12 cellular contexts compared by ENCODE assay signal in the genomic region with DNA sequence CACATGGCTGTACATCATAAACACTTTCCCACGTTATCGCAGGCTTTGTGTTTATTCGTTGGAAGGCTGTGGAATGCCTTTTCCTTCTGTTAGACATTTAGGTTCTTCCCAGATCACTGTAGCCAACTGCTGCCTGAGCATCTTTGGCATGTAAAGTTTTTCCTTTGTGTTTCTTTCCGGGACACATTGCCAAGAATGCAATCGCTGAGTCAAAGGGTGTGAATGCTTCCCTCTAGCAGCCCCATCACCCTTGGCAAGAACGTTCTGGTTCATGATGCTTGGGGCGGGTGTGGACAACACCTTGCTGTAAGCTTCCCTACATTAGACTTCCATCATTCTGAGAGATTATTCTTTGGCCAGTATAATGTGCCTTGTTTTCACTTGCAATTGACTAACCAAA.
DNase-seq lines count a peak whose midpoint lies in the region; ATAC-seq, FAIRE-seq and TF ChIP-seq lines count a peak whose summit lies in the region.
"Had no signal": no experiment of that assay in that cellular context is flagged by ENCODE, and none has a peak within 500 bp of the region (broad histone marks: within the 10 kb centered on the region; RNA-seq: fewer than 3 reads in every experiment).

No MANE protein-coding gene starts in this region.

- BruUV-seq in A673 (replicated peaks; lab: Mats Ljungman, UMichigan): no TSS peak

- DNase-seq in A673 (ENCODE audit: low spot score) (peak; percentile 6), HPDE6-E6E7 (ENCODE audit: extremely low spot score) (peak; percentile 88), body of pancreas (peak in 3 of 4 donors; percentile 20 to 47 (median 31)), kidney glomerular epithelial cell (lab: John Stamatoyannopoulos, UW) (peak; percentile 35), NCI-H2107 (lab: John Stamatoyannopoulos, UW) (no peak), frontal cortex (ENCODE audit: low spot score in 2 of 2) (no peak), UCSD-AML1 (lab: John Stamatoyannopoulos, UW; ENCODE audit: unreplicated experiment) (no peak)
- no peak for DNase-seq in activated CD4-positive, alpha-beta T cell treated with anti-CD3 and anti-CD28 coated beads, Interleukin-2, amount 50 U/mL, for 1 hour
- DNase-seq: Kasumi-1, uterus had no signal

- H3K4me1 ChIP-seq in A673 (ENCODE audit: insufficient read depth, low read length, poor library complexity, severe bottlenecking) (no peaks in the 10 kb centered on the region), body of pancreas (no peaks in the 10 kb centered on the region)
- H3K4me1 ChIP-seq: uterus had no signal

- H3K9me3 ChIP-seq in A673 (ENCODE audit: low read depth, low read length, poor library complexity, severe bottlenecking) (no peaks in the 10 kb centered on the region), body of pancreas (no peaks in the 10 kb centered on the region)
- H3K9me3 ChIP-seq: uterus had no signal

- CTCF ChIA-PET in A673 (lab: Charles Lee): no interaction called here

- H3K36me3 ChIP-seq in A673 (ENCODE audit: insufficient read depth, low read length, poor library complexity, severe bottlenecking): no peaks in the 10 kb centered on the region
- no peaks in the 10 kb centered on the region for H3K36me3 ChIP-seq in body of pancreas (replicated peaks in 1 of 2; ENCODE audit: insufficient read depth in 1 of 2, low read depth in 2 of 2)
- H3K36me3 ChIP-seq: uterus had no signal

- H3K27ac ChIP-seq in A673 (ENCODE audit: low read depth, low read length, poor library complexity, severe bottlenecking) (no peak overlapping the region), body of pancreas (no peak overlapping the region)
- H3K27ac ChIP-seq: C4-2B, uterus had no signal

- H3K27me3 ChIP-seq in A673 (replicated peaks; ENCODE audit: insufficient read depth, low read depth, low read length, poor library complexity): no peaks in the 10 kb centered on the region
- H3K27me3 ChIP-seq in body of pancreas: no peaks in the 10 kb centered on the region
- H3K27me3 ChIP-seq: uterus had no signal

- intact Hi-C loops in A673 (cut with micrococcal nuclease; ENCODE audit: unreplicated experiment): no loop called here
- intact Hi-C loops in body of pancreas (cut with DNase I): no loop called here

- no peak for TF ChIP-seq POLR2A in body of pancreas (IDR thresholded peaks at IDR 0.05)

- no peak for ATAC-seq in body of pancreas

- POLR2A ChIA-PET in A673 (lab: Charles Lee; ENCODE audit: low non-redundant PET): interaction anchor here (0.6 kb wide), 1 partner anchor 150 kb away, joined by 5 read pairs; no protein-coding TSS in a partner anchor

- WGBS in body of pancreas, 2 donors: 41 to 49% methylated on average over 7 of the region's 7 CpGs

- no peak for TF ChIP-seq CTCF in A673 (conservative IDR thresholded peaks at IDR 0.05; ENCODE audit: low read depth, low read length)
- no peak for TF ChIP-seq CTCF in body of pancreas (IDR thresholded peaks at IDR 0.05)

- no peak overlapping the region for H3K4me3 ChIP-seq in A673 (ENCODE audit: low read depth, low read length, poor library complexity, severe bottlenecking)
- no peak overlapping the region for H3K4me3 ChIP-seq in body of pancreas
- H3K4me3 ChIP-seq: uterus had no signal

- FAIRE-seq in frontal cortex (lab: Jason Lieb, UNC): no peak
- FAIRE-seq: colon had no signal

Comparison
In these comparisons a context has a peak if more than half of its experiments do, and no peak if none do; other contexts are left out.
1. DNase-seq: peak in A673 (single experiment), HPDE6-E6E7 (single experiment), body of pancreas (3 of 4) and kidney glomerular epithelial cell (single experiment); none in activated CD4-positive, alpha-beta T cell treated with anti-CD3 and anti-CD28 coated beads, Interleukin-2, amount 50 U/mL, for 1 hour (single experiment), NCI-H2107 (single experiment), frontal cortex (0 of 2) and UCSD-AML1 (single experiment).